In genomic region chr6:121106962-121107361, GRCh38 we compare ENCODE assay signal across 23 cellular contexts.
"Had no signal": no experiment of that assay in that cellular context is flagged by ENCODE, and none has a peak within 500 bp of the region (broad histone marks: within the 10 kb centered on the region; RNA-seq: fewer than 3 reads in every experiment).

No MANE protein-coding gene starts in this region.

- H3K4me1 ChIP-seq: esophagus muscularis mucosa, foreskin keratinocyte, gastroesophageal sphincter, heart left ventricle, left lung, lower lobe of right lung had no signal

- H3K4me2 ChIP-seq: hepatocyte had no signal

- FAIRE-seq: colon, frontal cortex, keratinocyte had no signal

- H3K27ac ChIP-seq: coronary artery, dorsolateral prefrontal cortex, esophagus muscularis mucosa, foreskin keratinocyte, gastroesophageal sphincter, heart left ventricle, hepatocyte, left lung, lower lobe of right lung had no signal

- H2AFZ ChIP-seq: hepatocyte had no signal

- H3K27me3 ChIP-seq: dorsolateral prefrontal cortex, esophagus muscularis mucosa, foreskin keratinocyte, gastroesophageal sphincter, heart left ventricle, hepatocyte, left lung had no signal

- DNase-seq: dermis blood vessel endothelial cell; dorsolateral prefrontal cortex; effector CD4-positive, alpha-beta T cell; effector memory CD4-positive, alpha-beta T cell; foreskin keratinocyte; heart left ventricle; hypothalamus; immature natural killer cell; kidney glomerular epithelial cell; left cardiac atrium; left lung; left ventricle myocardium superior; lower lobe of right lung; mesenchymal stem cell; mucosa of descending colon; naive B cell had no signal

- H3K79me2 ChIP-seq: hepatocyte had no signal

- H3K9me3 ChIP-seq: esophagus muscularis mucosa, gastroesophageal sphincter, lower lobe of right lung, mucosa of descending colon had no signal

- ATAC-seq: foreskin keratinocyte, gastroesophageal sphincter, heart left ventricle, left cardiac atrium, left lung, left ventricle myocardium superior, lower lobe of right lung, mucosa of descending colon had no signal

- H3K36me3 ChIP-seq: esophagus muscularis mucosa, gastroesophageal sphincter, heart left ventricle, left lung, lower lobe of right lung had no signal

- H3K4me3 ChIP-seq: coronary artery, dorsolateral prefrontal cortex, esophagus muscularis mucosa, gastroesophageal sphincter, heart left ventricle, hepatocyte, left lung, lower lobe of right lung, mucosa of descending colon had no signal
